Comparison of ENCODE assay signal across 2 cellular contexts in genomic region chr15:60493166-60493565, GRCh38.
TF ChIP-seq lines count a peak whose summit lies in the region.

No MANE protein-coding gene starts in this region.

TF ChIP-seq in A549, 52 proteins besides CTCF, POLR2A, EP300 and RAD21:
- TF ChIP-seq TP53 (CRISPR knock-in tag; IDR thresholded peaks at IDR 0.05) (no peak), ZNF302 (CRISPR knock-in tag; IDR thresholded peaks at IDR 0.05) (no peak), MAX (IDR thresholded peaks at IDR 0.05) (no peak), ELK1 (IDR thresholded peaks at IDR 0.05; ENCODE audit: low read depth, low read length) (no peak), KDM5A (IDR thresholded peaks at IDR 0.05) (no peak), ATOH8 (CRISPR knock-in tag; IDR thresholded peaks at IDR 0.05; ENCODE audit: low read depth) (no peak), SREBF2 (IDR thresholded peaks at IDR 0.05) (no peak), RCOR1 (IDR thresholded peaks at IDR 0.05; ENCODE audit: low read depth, low read length) (no peak), RFX5 (IDR thresholded peaks at IDR 0.05) (no peak), JUN (IDR thresholded peaks at IDR 0.05) (no peak), E2F6 (IDR thresholded peaks at IDR 0.05; ENCODE audit: borderline replicate concordance, low read depth) (no peak), FOSB (CRISPR knock-in tag; IDR thresholded peaks at IDR 0.05) (no peak), CHD2 (IDR thresholded peaks at IDR 0.05; ENCODE audit: low read length, partially characterized antibody) (no peak), NPAS2 (CRISPR knock-in tag; IDR thresholded peaks at IDR 0.05; ENCODE audit: borderline replicate concordance) (no peak), EHMT2 (IDR thresholded peaks at IDR 0.05; ENCODE audit: low read depth) (no peak), FOSL2 (IDR thresholded peaks at IDR 0.05) (no peak), FOSL2 (CRISPR knock-in tag; IDR thresholded peaks at IDR 0.05) (no peak), CEBPB (IDR thresholded peaks at IDR 0.05) (no peak), HOXB5 (CRISPR knock-in tag; IDR thresholded peaks at IDR 0.05) (no peak)
TF ChIP-seq in A549: peak in this region for 0.

TF ChIP-seq in HepG2, 621 proteins besides CTCF, POLR2A, EP300 and RAD21 (continues in another document):
- no peak for TF ChIP-seq HNF1B (CRISPR knock-in tag; IDR thresholded peaks at IDR 0.05)
- peak; percentile 57 for TF ChIP-seq CREM (IDR thresholded peaks at IDR 0.05)
- no peak for TF ChIP-seq CREM (CRISPR knock-in tag; IDR thresholded peaks at IDR 0.05)
- TF ChIP-seq MTA1 (CRISPR knock-in tag; IDR thresholded peaks at IDR 0.05; ENCODE audit: borderline replicate concordance) = no peak
- TF ChIP-seq NCOA2 (CRISPR knock-in tag; IDR thresholded peaks at IDR 0.05) = peak; percentile 30; the same call in 1 of the 2 replicates
- TF ChIP-seq KDM5A (IDR thresholded peaks at IDR 0.05; ENCODE audit: borderline replicate concordance, low read length) = no peak
- no peak for TF ChIP-seq ZNF367 (CRISPR knock-in tag; IDR thresholded peaks at IDR 0.05; ENCODE audit: borderline replicate concordance)
- TF ChIP-seq MTA3 (CRISPR knock-in tag; IDR thresholded peaks at IDR 0.05) = no peak
- no peak for TF ChIP-seq PBX3 (CRISPR knock-in tag; IDR thresholded peaks at IDR 0.05; ENCODE audit: borderline replicate concordance)
- TF ChIP-seq ZNF136 (CRISPR knock-in tag; IDR thresholded peaks at IDR 0.05; ENCODE audit: low read depth) = no peak
- TF ChIP-seq MAFK (conservative IDR thresholded peaks at IDR 0.05 in 1 of 2, IDR thresholded peaks at IDR 0.05 in 1 of 2; ENCODE audit: low read length in 2 of 2) = no peak
- no peak for TF ChIP-seq NONO (IDR thresholded peaks at IDR 0.05)
- TF ChIP-seq NONO (CRISPR knock-in tag; conservative IDR thresholded peaks at IDR 0.05) = no peak
- 0 out of 2 replicates have a peak, but pooled peaks have one; percentile 44 for TF ChIP-seq SOX13 (IDR thresholded peaks at IDR 0.05)
- TF ChIP-seq SOX13 (CRISPR knock-in tag; conservative IDR thresholded peaks at IDR 0.05 in 1 of 2, IDR thresholded peaks at IDR 0.05 in 1 of 2) = peak in 1 of 2 experiments; percentile 96; a peak in 2 of 4 replicates
- TF ChIP-seq ZFP91 (CRISPR knock-in tag; IDR thresholded peaks at IDR 0.05; ENCODE audit: borderline replicate concordance) = no peak
- no peak for TF ChIP-seq REL (CRISPR knock-in tag; conservative IDR thresholded peaks at IDR 0.05)
- TF ChIP-seq ZBTB43 (CRISPR knock-in tag; conservative IDR thresholded peaks at IDR 0.05) = peak; percentile 66; the same call in 1 of the 2 replicates
- TF ChIP-seq CHD2 (IDR thresholded peaks at IDR 0.05; ENCODE audit: low read depth, low read length) = no peak
- no peak for TF ChIP-seq ZNF644 (CRISPR knock-in tag; IDR thresholded peaks at IDR 0.05; ENCODE audit: low read depth)
- peak; percentile 62; the same call in 1 of the 2 replicates for TF ChIP-seq FOXJ3 (CRISPR knock-in tag; IDR thresholded peaks at IDR 0.05; ENCODE audit: borderline replicate concordance)
- TF ChIP-seq HINFP (CRISPR knock-in tag; IDR thresholded peaks at IDR 0.05; ENCODE audit: low read depth) = no peak
- TF ChIP-seq IRF1 (CRISPR knock-in tag; IDR thresholded peaks at IDR 0.05; ENCODE audit: low read depth) = no peak
- no peak for TF ChIP-seq JUN (CRISPR knock-in tag; IDR thresholded peaks at IDR 0.05)
- no peak for TF ChIP-seq ARID3A (IDR thresholded peaks at IDR 0.05; ENCODE audit: low read depth, low read length)
- TF ChIP-seq ZNF569 (CRISPR knock-in tag; IDR thresholded peaks at IDR 0.05; ENCODE audit: borderline replicate concordance) = no peak
- TF ChIP-seq RXRA (CRISPR knock-in tag; IDR thresholded peaks at IDR 0.05) = no peak
- no peak for TF ChIP-seq ZHX1 (CRISPR knock-in tag; IDR thresholded peaks at IDR 0.05; ENCODE audit: low read depth)
- no peak for TF ChIP-seq RNF2 (conservative IDR thresholded peaks at IDR 0.05; ENCODE audit: low read depth)
- TF ChIP-seq RBM22 (optimal IDR thresholded peaks at IDR 0.05; ENCODE audit: low read length) = no peak
- TF ChIP-seq TRIM24 (CRISPR knock-in tag; IDR thresholded peaks at IDR 0.05) = no peak
- TF ChIP-seq MXD4 (CRISPR knock-in tag; IDR thresholded peaks at IDR 0.05) = no peak
- TF ChIP-seq ZFP36L2 (CRISPR knock-in tag; IDR thresholded peaks at IDR 0.05) = no peak
- no peak for TF ChIP-seq ZSCAN20 (CRISPR knock-in tag; IDR thresholded peaks at IDR 0.05; ENCODE audit: borderline replicate concordance)
- TF ChIP-seq ZBTB4 (CRISPR knock-in tag; IDR thresholded peaks at IDR 0.05; ENCODE audit: borderline replicate concordance) = no peak
- no peak for TF ChIP-seq ZNF772 (CRISPR knock-in tag; IDR thresholded peaks at IDR 0.05)
- no peak for TF ChIP-seq ZNF251 (CRISPR knock-in tag; IDR thresholded peaks at IDR 0.05)
- TF ChIP-seq HDAC6 (IDR thresholded peaks at IDR 0.05; ENCODE audit: low read depth, low read length) = no peak
- no peak for TF ChIP-seq NR0B2 (CRISPR knock-in tag; IDR thresholded peaks at IDR 0.05)
- TF ChIP-seq HNRNPL (IDR thresholded peaks at IDR 0.05; ENCODE audit: low read depth, low read length) = no peak
- no peak for TF ChIP-seq TOPORS (CRISPR knock-in tag; IDR thresholded peaks at IDR 0.05)
- TF ChIP-seq ZFP82 (CRISPR knock-in tag; IDR thresholded peaks at IDR 0.05; ENCODE audit: borderline replicate concordance) = no peak
- no peak for TF ChIP-seq ELF3 (CRISPR knock-in tag; IDR thresholded peaks at IDR 0.05)
- TF ChIP-seq ZNF333 (CRISPR knock-in tag; IDR thresholded peaks at IDR 0.05; ENCODE audit: borderline replicate concordance) = no peak
- TF ChIP-seq ZFP90 (CRISPR knock-in tag; IDR thresholded peaks at IDR 0.05; ENCODE audit: borderline replicate concordance) = no peak
- TF ChIP-seq ZNF652 (CRISPR knock-in tag; IDR thresholded peaks at IDR 0.05; ENCODE audit: borderline replicate concordance, low read depth) = no peak
